ENCODE assay signal across 6 cellular contexts in the genomic region with DNA sequence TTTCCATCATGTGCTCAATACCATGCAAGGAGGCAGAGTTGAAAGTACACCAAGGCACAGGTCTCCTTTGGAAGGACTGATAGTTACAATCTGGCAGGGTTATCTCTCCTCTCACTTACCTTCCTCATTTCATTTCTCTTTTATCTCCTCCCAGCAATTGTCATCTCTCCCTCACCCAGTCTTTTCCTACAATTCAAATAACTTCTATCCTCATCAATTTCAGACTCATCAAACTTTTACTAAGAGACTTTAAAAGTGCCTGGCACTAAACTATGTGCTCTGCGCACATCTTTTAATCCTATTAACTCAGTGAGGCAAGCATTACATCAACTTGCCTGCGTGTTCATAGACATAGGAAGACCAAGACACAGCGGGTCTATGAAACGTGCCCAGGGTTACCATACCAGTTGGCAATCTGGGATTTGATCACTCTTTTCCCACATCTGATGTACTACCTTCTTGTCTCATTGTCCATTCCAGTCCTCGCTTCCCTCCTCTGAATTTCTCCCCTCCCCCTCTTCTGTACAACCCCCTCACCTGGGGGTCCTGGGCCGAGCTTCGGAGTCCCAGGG. TPM values are rescaled to one million over a fixed set of nuclear protein-coding genes. Genes with fewer than 3 reads are reported as not detected.
DNase-seq lines count a peak whose midpoint lies in the region; ATAC-seq and TF ChIP-seq lines count a peak whose summit lies in the region.
"Had no signal": no experiment of that assay in that cellular context is flagged by ENCODE, and none has a peak within 500 bp of the region (broad histone marks: within the 10 kb centered on the region; RNA-seq: fewer than 3 reads in every experiment).

No MANE protein-coding gene starts in this region.

- no peaks in the 10 kb centered on the region for H3K27me3 ChIP-seq in HUES6 (ENCODE audit: control insufficient read depth, insufficient read depth, low read length)
- H3K27me3 ChIP-seq: neutrophil had no signal

- H3K4me3 ChIP-seq in HUES6 (ENCODE audit: low read depth, low read length) (peak overlapping the region; percentile 99), lower leg skin (ENCODE audit: low read depth, poor library complexity, severe bottlenecking) (peak overlapping the region; percentile 74)

- peaks cover 45% of the 10 kb centered on the region for H3K36me3 ChIP-seq in HUES6 (ENCODE audit: control insufficient read depth, insufficient read depth, low read length)
- H3K36me3 ChIP-seq: neutrophil had no signal

- H3K9me3 ChIP-seq in HUES6 (ENCODE audit: control insufficient read depth, insufficient read depth, low read depth, low read length): no peaks in the 10 kb centered on the region
- H3K9me3 ChIP-seq: neutrophil had no signal

- H3K4me1 ChIP-seq in HUES6 (ENCODE audit: control insufficient read depth, insufficient read depth, low read length): 0 out of 2 replicates have a peak, but pooled peaks cover 6% of the 10 kb centered on the region

- TF ChIP-seq POLR2A in lower leg skin (IDR thresholded peaks at IDR 0.05): no peak

- no peak for TF ChIP-seq CTCF in activated CD8-positive, alpha-beta T cell treated with anti-CD3 and anti-CD28 coated beads for 36 hours (IDR thresholded peaks at IDR 0.05)
- TF ChIP-seq CTCF in lower leg skin (IDR thresholded peaks at IDR 0.05): no peak

- no peaks in the 10 kb centered on the region for H3K27me3 Mint-ChIP-seq in activated CD8-positive, alpha-beta T cell treated with anti-CD3 and anti-CD28 coated beads for 36 hours

- intact Hi-C loops in activated CD8-positive, alpha-beta T cell treated with anti-CD3 and anti-CD28 coated beads for 36 hours (cut with micrococcal nuclease): no loop called here
- intact Hi-C loops in lower leg skin (cut with DNase I; ENCODE audit: low total_unique reads): no loop called here

- 7 to 9% methylated on average over 7 of the region's 7 CpGs for WGBS in lower leg skin, 2 donors

- POLR2A ChIA-PET in activated CD8-positive, alpha-beta T cell treated with anti-CD3 and anti-CD28 coated beads for 36 hours (lab: Charles Lee): interaction anchor here (0.7 to 3.7 kb wide), 11 partner anchors 9 to 70 kb away, joined by 3 to 24 read pairs (median 4); partner anchors contain the start of genes CLIC1, HSPA1B, LSM2 and MSH5

- H3K4me3 Mint-ChIP-seq in activated CD8-positive, alpha-beta T cell treated with anti-CD3 and anti-CD28 coated beads for 36 hours: peak overlapping the region; percentile 92

- H3K36me3 Mint-ChIP-seq in activated CD8-positive, alpha-beta T cell treated with anti-CD3 and anti-CD28 coated beads for 36 hours (ENCODE audit: low read depth): peaks cover 47% of the 10 kb centered on the region

- H3K27ac ChIP-seq in HUES6 (ENCODE audit: low read depth, low read length): peak overlapping the region; percentile 95; the same call in 1 of the 2 replicates

- CTCF ChIA-PET in activated CD8-positive, alpha-beta T cell treated with anti-CD3 and anti-CD28 coated beads for 36 hours (lab: Charles Lee): interaction anchor here (1.0 to 2.2 kb wide), 5 partner anchors 8 to 65 kb away, joined by 4 to 11 read pairs (median 8); partner anchors contain the start of genes DDAH2 and LSM2

- peak overlapping the region; percentile 99 for H3K9ac ChIP-seq in HUES6 (ENCODE audit: low read length)

- peak overlapping the region; percentile 93 for H3K27ac Mint-ChIP-seq in activated CD8-positive, alpha-beta T cell treated with anti-CD3 and anti-CD28 coated beads for 36 hours

- peaks cover 43% of the 10 kb centered on the region for H3K4me1 Mint-ChIP-seq in activated CD8-positive, alpha-beta T cell treated with anti-CD3 and anti-CD28 coated beads for 36 hours (ENCODE audit: low read depth)

- DNase-seq in activated CD8-positive, alpha-beta T cell treated with anti-CD3 and anti-CD28 coated beads for 36 hours: no peak
- DNase-seq in lower leg skin (ENCODE audit: low spot score in 2 of 2): no peak

- no peak for ATAC-seq in activated CD8-positive, alpha-beta T cell treated with anti-CD3 and anti-CD28 coated beads for 36 hours
- no peak for ATAC-seq in GM18517 (IDR thresholded peaks at IDR 0.05; ENCODE audit: unreplicated experiment)
- no peak for ATAC-seq in GM21619 (IDR thresholded peaks at IDR 0.05; ENCODE audit: unreplicated experiment)

- no peaks in the 10 kb centered on the region for H3K9me3 Mint-ChIP-seq in activated CD8-positive, alpha-beta T cell treated with anti-CD3 and anti-CD28 coated beads for 36 hours

RNA-seq across cellular contexts. Expression of gene VARS1, which starts 1.2 kb away (rescaled TPM):
- total RNA-seq in activated CD8-positive, alpha-beta T cell treated with anti-CD3 and anti-CD28 coated beads for 36 hours: 100 to 1,000 TPM; 150 to 153 TPM
- 10 to 100 TPM; 39.2 to 53.9 (median 46.9) TPM for total RNA-seq in lower leg skin

RNA-seq across cellular contexts. Expression of gene LSM2, which starts 12.4 kb away (rescaled TPM):
- 100 to 1,000 TPM; 117 to 120 TPM for total RNA-seq in activated CD8-positive, alpha-beta T cell treated with anti-CD3 and anti-CD28 coated beads for 36 hours
- total RNA-seq in lower leg skin: 10 to 100 TPM; 24.7 to 34.5 (median 28.7) TPM

RNA-seq across cellular contexts. Expression of gene VWA7, which starts 17.3 kb away (rescaled TPM):
- total RNA-seq in activated CD8-positive, alpha-beta T cell treated with anti-CD3 and anti-CD28 coated beads for 36 hours: 1 to 10 TPM; 1.6 TPM
- 1 to 10 TPM in 3 of 4 donors, under 1 TPM in 1; 0.49 to 4.8 (median 1.4) TPM for total RNA-seq in lower leg skin

RNA-seq across cellular contexts. Expression of gene HSPA1L, which starts 20.7 kb away (rescaled TPM):
- 1 to 10 TPM; 1.7 to 2.0 TPM for total RNA-seq in activated CD8-positive, alpha-beta T cell treated with anti-CD3 and anti-CD28 coated beads for 36 hours
- total RNA-seq in lower leg skin: 1 to 10 TPM; 1.3 to 2.3 (median 1.8) TPM

RNA-seq across cellular contexts. Expression of gene HSPA1A, which starts 21.0 kb away (rescaled TPM):
- total RNA-seq in activated CD8-positive, alpha-beta T cell treated with anti-CD3 and anti-CD28 coated beads for 36 hours: 10 to 100 TPM; 36.6 to 37.8 TPM
- 100 to 1,000 TPM; 237 to 342 (median 321) TPM for total RNA-seq in lower leg skin
